In genomic region chr6:70566751-70567382, GRCh38 we compare ENCODE assay signal across 8 cellular contexts. TPM values are rescaled to one million over a fixed set of nuclear protein-coding genes. Genes with fewer than 3 reads are reported as not detected.
DNase-seq lines count a peak whose midpoint lies in the region; ATAC-seq and TF ChIP-seq lines count a peak whose summit lies in the region.

TSS of gene SDHAF4 (plus strand) at chr6:70566930. CDS start at chr6:70566941, 11 bp downstream.

- H3K4me3 ChIP-seq in AG09309 (ENCODE audit: control insufficient read depth, low read depth, low read length) (peak within 1 kb of the TSS; percentile 62), spleen (peak within 1 kb of the TSS; percentile 58 to 96 (median 80))

- no peaks in the 10 kb centered on the region for H3K27me3 ChIP-seq in spleen (replicated peaks in 1 of 7)

- in situ Hi-C loops in GM18951 (cut with MboI; ENCODE audit: low sequenced_read_pairs, unreplicated experiment), result no loop called here

- no peak for TF ChIP-seq CTCF in AG09309 (IDR thresholded peaks at IDR 0.05; ENCODE audit: control insufficient read depth, insufficient read depth, low read depth, low read length, missing control alignments)
- no peak for TF ChIP-seq CTCF in activated B cell treated with CpG ODN at 0.5 μM for 24 hours (IDR thresholded peaks at IDR 0.05)
- TF ChIP-seq CTCF in spleen (IDR thresholded peaks at IDR 0.05 in 8 of 11, conservative IDR thresholded peaks at IDR 0.05 in 3 of 11), result peak in 7 of 11 experiments; percentile 18 to 42 (median 31)

- no peaks in the 10 kb centered on the region for H3K27me3 Mint-ChIP-seq in activated B cell treated with CpG ODN at 0.5 μM for 24 hours

- peak; percentile 96 for TF ChIP-seq POLR2A in GM18951 (IDR thresholded peaks at IDR 0.05; ENCODE audit: extremely low read depth, insufficient read depth, insufficient read length)
- TF ChIP-seq POLR2A in spleen (IDR thresholded peaks at IDR 0.05), result peak in 1 of 3 donors; percentile 24

- H3K27ac ChIP-seq in caudate nucleus (ENCODE audit: low read depth, low read length) (peak within 1 kb of the TSS; percentile 76), spleen (peak within 1 kb of the TSS; percentile 75 to 93 (median 90))

- 0 to 1% (median 1%) methylated on average over 37 to 49 of the region's 49 CpGs for WGBS in spleen, 5 donors

- H3K9me3 ChIP-seq in spleen, result no peaks in the 10 kb centered on the region

- peaks cover 0 to 25% (median 16%) of the 10 kb centered on the region in 6 donors for H3K4me1 ChIP-seq in spleen

- intact Hi-C loops in activated B cell treated with CpG ODN at 0.5 μM for 24 hours (cut with micrococcal nuclease), result loop anchor here (1.0 kb wide), 2 partner anchors 101 to 154 kb away; partner anchors contain the start of gene FAM135A
- intact Hi-C loops in spleen (cut with DNase I; ENCODE audit: low total_unique reads), result no loop called here

- H3K36me3 ChIP-seq in spleen, result peaks cover 0 to 7% (median 0%) of the 10 kb centered on the region in 6 donors

- POLR2A ChIA-PET in activated B cell treated with CpG ODN at 0.5 μM for 24 hours (lab: Charles Lee), result interaction anchor here (0.8 to 1.7 kb wide), 5 partner anchors 9 to 293 kb away, joined by 3 to 17 read pairs (median 4); partner anchors contain the start of genes FAM135A and SMAP1

- H3K4me1 Mint-ChIP-seq in activated B cell treated with CpG ODN at 0.5 μM for 24 hours, result peaks cover 15% of the 10 kb centered on the region

- no peaks in the 10 kb centered on the region for H3K36me3 Mint-ChIP-seq in activated B cell treated with CpG ODN at 0.5 μM for 24 hours (ENCODE audit: low read depth)

- DNase-seq in AG09309 (ENCODE audit: low read depth), result peak; percentile 20
- DNase-seq in NCI-H2227 treated with DMSO at 0.1 percent for 48 hours (lab: John Stamatoyannopoulos, UW), result peak; percentile 69
- DNase-seq in activated B cell treated with CpG ODN at 0.5 μM for 24 hours, result peak; percentile 93
- DNase-seq in caudate nucleus (lab: John Stamatoyannopoulos, UW), result peak; percentile 39 to 96 (median 88)
- DNase-seq in inferior parietal cortex (ENCODE audit: extremely low spot score), result peak; percentile 95
- DNase-seq in spleen, result peak; percentile 98

- no peaks in the 10 kb centered on the region for H3K9me3 Mint-ChIP-seq in activated B cell treated with CpG ODN at 0.5 μM for 24 hours

- H3K27ac Mint-ChIP-seq in activated B cell treated with CpG ODN at 0.5 μM for 24 hours, result peak within 1 kb of the TSS; percentile 89

- H3K4me3 Mint-ChIP-seq in activated B cell treated with CpG ODN at 0.5 μM for 24 hours, result peak within 1 kb of the TSS; percentile 86

- CTCF ChIA-PET in activated B cell treated with CpG ODN at 0.5 μM for 24 hours (lab: Charles Lee), result interaction anchor here (0.7 to 1.7 kb wide), 6 partner anchors 10 to 141 kb away, joined by 3 to 6 read pairs (median 3); partner anchors contain the start of gene SMAP1

- ATAC-seq in HG03175 (IDR thresholded peaks at IDR 0.05; ENCODE audit: unreplicated experiment) (peak; percentile 99), activated B cell treated with CpG ODN at 0.5 μM for 24 hours (ENCODE audit: low read depth) (peak; percentile 99)

RNA-seq across cellular contexts. Expression of gene SDHAF4, which starts in this region (rescaled TPM):
- 7.6 and 8.3 TPM in 2 replicates for total RNA-seq in activated B cell treated with CpG ODN at 0.5 μM for 24 hours
- total RNA-seq in spleen, result 10 to 100 TPM in 1 of 7 donors, 1 to 10 TPM in 6; 2.7 to 12.6 (median 7.3) TPM
- polyA plus RNA-seq in spleen, result 10 to 100 TPM in 1 of 3 donors, 1 to 10 TPM in 2; 8.1 to 12.8 (median 9.1) TPM

Comparison
In these comparisons a context has a peak if more than half of its experiments do, and no peak if none do; other contexts are left out.
1. Peak in every context shown above with its lines: DNase-seq, ATAC-seq, H3K4me3 ChIP-seq and H3K27ac ChIP-seq.
2. DNase-seq: peak in every context shown above with its lines; median percentile 98 in spleen; 95 in inferior parietal cortex; 93 in activated B cell treated with CpG ODN at 0.5 μM for 24 hours; 88 in caudate nucleus; 69 in NCI-H2227 treated with DMSO at 0.1 percent for 48 hours; 20 in AG09309.
3. CTCF ChIP-seq: peak in spleen (7 of 11); none in AG09309 (single experiment) and activated B cell treated with CpG ODN at 0.5 μM for 24 hours (single experiment).